9 cellular contexts compared by ENCODE assay signal in genomic region chr1:16648250-16648649, GRCh38. TPM values are rescaled to one million over a fixed set of nuclear protein-coding genes. Genes with fewer than 3 reads are reported as not detected.
A peak's percentile ranks its signal among the peaks of the same experiment; 100 is the strongest.
DNase-seq lines count a peak whose midpoint lies in the region; ATAC-seq, FAIRE-seq and TF ChIP-seq lines count a peak whose summit lies in the region.
"Not testable (repeated sequence)": the region's sequence is repeated elsewhere in the genome, so short reads cannot be mapped to it uniquely, and the experiment has no call there.
"Had no signal": no experiment of that assay in that cellular context is flagged by ENCODE, and none has a peak within 500 bp of the region (broad histone marks: within the 10 kb centered on the region; RNA-seq: fewer than 3 reads in every experiment).

No MANE protein-coding gene starts in this region.

- not testable (repeated sequence) for H3K27ac ChIP-seq in body of pancreas; heart left ventricle; HepG2 (ENCODE audit: extremely low read length, insufficient read depth, low read length); pancreas

- not testable (repeated sequence) for TF ChIP-seq EP300 in HepG2 (IDR thresholded peaks at IDR 0.05; ENCODE audit: low read depth in 2 of 2, low read length in 2 of 2); HepG2 (CRISPR knock-in tag; IDR thresholded peaks at IDR 0.05; ENCODE audit: borderline replicate concordance)

- DNase-seq in H7; HepG2 (ENCODE audit: low spot score): not testable (repeated sequence)
- DNase-seq in activated CD8-positive, alpha-beta memory T cell treated with anti-CD3 and anti-CD28 coated beads for 24 hours, result peak; percentile 50
- peak in 3 of 4 donors; percentile 1 to 22 (median 5) for DNase-seq in body of pancreas
- peak in 4 of 5 donors; percentile 4 to 16 (median 11) for DNase-seq in heart left ventricle
- peak; percentile 16 to 80 (median 46) for DNase-seq in pancreas
- peak; percentile 23 for DNase-seq in stimulated activated CD8-positive, alpha-beta memory T cell treated with anti-CD3 and anti-CD28 coated beads, Interleukin-4, amount 100 ng/mL, for 48 hours

- H3K27me3 ChIP-seq in H7 (ENCODE audit: control insufficient read depth, insufficient read depth, low read length); body of pancreas; HepG2 (ENCODE audit: control insufficient read depth in 1 of 2, insufficient read depth in 2 of 2, low read length in 2 of 2); pancreas: not testable (repeated sequence)
- peaks cover 0 to 12% (median 2%) of the 10 kb centered on the region in 9 donors for H3K27me3 ChIP-seq in heart left ventricle

- H3K4me1 ChIP-seq in body of pancreas (peaks cover 17% of the 10 kb centered on the region), heart left ventricle (peaks cover 3 to 25% (median 16%) of the 10 kb centered on the region in 12 donors), HepG2 (ENCODE audit: insufficient read depth, low read length) (peaks cover 44% of the 10 kb centered on the region), pancreas (peaks cover 14 to 16% (median 16%) of the 10 kb centered on the region in 3 donors)

- BruUV-seq in HepG2 (replicated peaks; lab: Mats Ljungman, UMichigan), result not testable (repeated sequence)

- H3K79me2 ChIP-seq in HepG2 (ENCODE audit: insufficient read depth, low read length), result peaks cover 31% of the 10 kb centered on the region

- not testable (repeated sequence) for H3K36me3 ChIP-seq in H7 (replicated peaks; ENCODE audit: control insufficient read depth, insufficient read depth, low read length); body of pancreas (replicated peaks in 1 of 2; ENCODE audit: insufficient read depth in 1 of 2, low read depth in 2 of 2); heart left ventricle; HepG2 (replicated peaks in 1 of 2; ENCODE audit: control insufficient read depth in 1 of 2, insufficient read depth in 2 of 2, low read length in 2 of 2); pancreas

- not testable (repeated sequence) for H3K9me3 ChIP-seq in body of pancreas; heart left ventricle; HepG2 (ENCODE audit: low read length); pancreas

- not testable (repeated sequence) for FAIRE-seq in HepG2 (lab: Jason Lieb, UNC); pancreas (lab: Jason Lieb, UNC)

- intact Hi-C loops in body of pancreas (cut with DNase I); heart left ventricle (cut with DNase I); HepG2 (cut with micrococcal nuclease; ENCODE audit: unreplicated experiment); pancreas (cut with DNase I): not testable (repeated sequence)

- WGBS in body of pancreas, 2 donors, result 73% methylated on average over 14 of the region's 32 CpGs; no CpG with 5 or more reads in 1 of the 2 donors
- WGBS in heart left ventricle, 4 donors, result 13 to 30% (median 19%) methylated on average over 4 to 29 of the region's 32 CpGs
- WGBS in HepG2 (ENCODE audit: low lambda C conversion rate), result 98% methylated on average over 26 of the region's 32 CpGs
- 46 to 56% methylated on average over 1 to 28 of the region's 32 CpGs for WGBS in pancreas, 2 donors

- in situ Hi-C loops in HepG2 (cut with HindIII; ENCODE audit: extremely low pct_ligation_motif_present, low pct_unique_long_range_greater_than_20kb), result not testable (repeated sequence)

- H2AFZ ChIP-seq in HepG2 (ENCODE audit: low read length), result not testable (repeated sequence)

- TF ChIP-seq CTCF in body of pancreas (IDR thresholded peaks at IDR 0.05); heart left ventricle (IDR thresholded peaks at IDR 0.05); HepG2 (CRISPR knock-in tag; IDR thresholded peaks at IDR 0.05); pancreas (IDR thresholded peaks at IDR 0.05): not testable (repeated sequence)

- POLR2A ChIA-PET in HepG2 (lab: Yijun Ruan, JAX), result not testable (repeated sequence)

- TF ChIP-seq POLR2A in body of pancreas (IDR thresholded peaks at IDR 0.05); heart left ventricle (IDR thresholded peaks at IDR 0.05); HepG2 (IDR thresholded peaks at IDR 0.05; ENCODE audit: insufficient read depth in 1 of 2, low read depth in 2 of 2, low read length in 2 of 2): not testable (repeated sequence)

- H3K4me3 ChIP-seq in H7 (ENCODE audit: insufficient read depth, low read depth, low read length) (peak overlapping the region; percentile 14; the same call in 1 of the 2 replicates), heart left ventricle (peak overlapping the region in 1 of 12 donors; percentile 22), pancreas (peak overlapping the region in 3 of 4 donors; percentile 14 to 42 (median 35))
- H3K4me3 ChIP-seq in body of pancreas; HepG2 (replicated peaks in 1 of 3; ENCODE audit: insufficient read depth in 1 of 3, low read depth in 2 of 3, low read length in 3 of 3): not testable (repeated sequence)

- H3K4me2 ChIP-seq in HepG2 (ENCODE audit: low read depth, low read length), result not testable (repeated sequence)

- TF ChIP-seq RAD21 in HepG2 (CRISPR knock-in tag; IDR thresholded peaks at IDR 0.05), result not testable (repeated sequence)

- CTCF ChIA-PET in HepG2 (lab: Yijun Ruan, JAX; ENCODE audit: low intra/inter-chr PET ratio, low total read pairs), result not testable (repeated sequence)

- H4K20me1 ChIP-seq in HepG2 (ENCODE audit: insufficient read depth, low read length), result not testable (repeated sequence)

- not testable (repeated sequence) for H3K9ac ChIP-seq in HepG2 (ENCODE audit: insufficient read depth, low read depth, low read length)

- not testable (repeated sequence) for ATAC-seq in body of pancreas, heart left ventricle, HepG2, pancreas

RNA-seq across cellular contexts. Expression of gene RNU1-3, which starts 18.5 kb away (rescaled TPM):
- total RNA-seq in H7 (2014; rRNA removed; shearing (Covaris generic)), result under 0.01 TPM in 2 replicates
- total RNA-seq in body of pancreas (over 10,000 TPM in 1 of 2 donors, under 1 TPM in 1; under 0.01 to 15,479 TPM), heart left ventricle (1,000 to 10,000 TPM in 6 of 9 donors, 100 to 1,000 TPM in 1, not detected in 2; 364 to 3,776 (median 2,470) TPM), HepG2 (2016; rRNA removed; fragmentation: Illumina TruSeq; extraction: Trizol) (859 and 11,018 TPM in 2 replicates), pancreas (1,000 to 10,000 TPM in 4 of 6 donors, 100 to 1,000 TPM in 2; 687 to 5,169 (median 2,340) TPM)
- polyA plus RNA-seq in heart left ventricle (not detected), HepG2 (2011; rRNA removed) (under 0.01 TPM in 2 replicates), pancreas (not detected)
- total RNA-seq in HepG2 (2016; cell fraction: cytosol; rRNA removed; fragmentation: Illumina TruSeq; extraction: Trizol; ENCODE audit: low read depth), result 16,281 and 17,236 TPM in 2 replicates
- total RNA-seq in HepG2 (2016; cell fraction: insoluble cytoplasmic fraction; rRNA removed; fragmentation: Illumina TruSeq; extraction: Trizol), result 1,309 and 10,613 TPM in 2 replicates
- 2,848 and 3,475 TPM in 2 replicates for total RNA-seq in HepG2 (2016; cell fraction: membrane; rRNA removed; fragmentation: Illumina TruSeq; extraction: Trizol)
- 52,466 and 64,417 TPM in 2 replicates for total RNA-seq in HepG2 (2016; cell fraction: nucleus; rRNA removed; fragmentation: Illumina TruSeq; extraction: Trizol)
- polyA plus RNA-seq in HepG2 (2011; cell fraction: cytosol; rRNA removed), result under 0.01 TPM in 2 replicates
- under 0.01 TPM in 2 replicates for polyA plus RNA-seq in HepG2 (2011; cell fraction: nucleus; rRNA removed)
- polyA plus RNA-seq in HepG2 (2012), result 59.2 and 78.2 TPM in 2 replicates
- 27.3 and 44.4 TPM in 2 replicates for polyA plus RNA-seq in HepG2 (2016; cell fraction: cytosol; fragmentation: Illumina TruSeq; extraction: Trizol; ENCODE audit: low read depth)
- not detected in 2 replicates for polyA plus RNA-seq in HepG2 (2016; cell fraction: insoluble cytoplasmic fraction; fragmentation: Illumina TruSeq; extraction: Trizol; ENCODE audit: low read depth)
- polyA plus RNA-seq in HepG2 (2016; cell fraction: membrane; fragmentation: Illumina TruSeq; extraction: Trizol; ENCODE audit: low read depth), result not detected in 2 replicates
- polyA plus RNA-seq in HepG2 (2016; cell fraction: nucleus; fragmentation: Illumina TruSeq; extraction: Trizol; ENCODE audit: insufficient read depth, low read depth), result 32.8 TPM in 1 of 2 replicates, not detected in the other
- 12,820 and 15,604 TPM in 2 replicates for polyA minus RNA-seq in HepG2 (2011; rRNA and poly(A)+ RNA removed; ENCODE audit: low replicate concordance)
- polyA minus RNA-seq in HepG2 (2011; cell fraction: cytosol; rRNA and poly(A)+ RNA removed), result 90,102 and 105,040 TPM in 2 replicates
- polyA minus RNA-seq in HepG2 (2011; cell fraction: nucleus; rRNA and poly(A)+ RNA removed), result 42,574 and 58,030 TPM in 2 replicates
- total RNA-seq: myocyte had no signal
- polyA plus RNA-seq: adipose tissue had no signal

RNA-seq across cellular contexts. Expression of gene NBPF1, which starts 34.9 kb away (rescaled TPM):
- total RNA-seq in H7 (2014; rRNA removed; shearing (Covaris generic)), result 6.8 and 14.4 TPM in 2 replicates
- total RNA-seq in body of pancreas, result 10 to 100 TPM; 22.3 to 41.5 TPM
- 10 to 100 TPM in 8 of 9 donors, 1 to 10 TPM in 1; 4.7 to 18.2 (median 14.3) TPM for total RNA-seq in heart left ventricle
- 1 to 10 TPM; 4.4 to 4.8 TPM for polyA plus RNA-seq in heart left ventricle
- total RNA-seq in HepG2 (2016; rRNA removed; fragmentation: Illumina TruSeq; extraction: Trizol), result 35.6 and 36.2 TPM in 2 replicates
- total RNA-seq in HepG2 (2016; cell fraction: cytosol; rRNA removed; fragmentation: Illumina TruSeq; extraction: Trizol; ENCODE audit: low read depth), result 2.8 and 3.7 TPM in 2 replicates
- 33.6 and 35.9 TPM in 2 replicates for total RNA-seq in HepG2 (2016; cell fraction: insoluble cytoplasmic fraction; rRNA removed; fragmentation: Illumina TruSeq; extraction: Trizol)
- total RNA-seq in HepG2 (2016; cell fraction: membrane; rRNA removed; fragmentation: Illumina TruSeq; extraction: Trizol), result 12.7 and 15.7 TPM in 2 replicates
- total RNA-seq in HepG2 (2016; cell fraction: nucleus; rRNA removed; fragmentation: Illumina TruSeq; extraction: Trizol), result 43.1 and 51.6 TPM in 2 replicates
- polyA plus RNA-seq in HepG2 (2011; rRNA removed), result 30.3 and 38.8 TPM in 2 replicates
- 13.9 and 24.8 TPM in 2 replicates for polyA plus RNA-seq in HepG2 (2011; cell fraction: cytosol; rRNA removed)
- polyA plus RNA-seq in HepG2 (2011; cell fraction: nucleus; rRNA removed), result 44.1 and 66.8 TPM in 2 replicates
- polyA plus RNA-seq in HepG2 (2012), result 24.2 and 34.4 TPM in 2 replicates
- polyA plus RNA-seq in HepG2 (2016; cell fraction: cytosol; fragmentation: Illumina TruSeq; extraction: Trizol; ENCODE audit: low read depth), result 3.5 and 3.8 TPM in 2 replicates
- 24.0 and 26.6 TPM in 2 replicates for polyA plus RNA-seq in HepG2 (2016; cell fraction: insoluble cytoplasmic fraction; fragmentation: Illumina TruSeq; extraction: Trizol; ENCODE audit: low read depth)
- polyA plus RNA-seq in HepG2 (2016; cell fraction: membrane; fragmentation: Illumina TruSeq; extraction: Trizol; ENCODE audit: low read depth), result 12.4 and 14.6 TPM in 2 replicates
- 54.4 and 54.5 TPM in 2 replicates for polyA plus RNA-seq in HepG2 (2016; cell fraction: nucleus; fragmentation: Illumina TruSeq; extraction: Trizol; ENCODE audit: insufficient read depth, low read depth)
- polyA minus RNA-seq in HepG2 (2011; rRNA and poly(A)+ RNA removed; ENCODE audit: low replicate concordance), result 29.8 and 35.9 TPM in 2 replicates
- polyA minus RNA-seq in HepG2 (2011; cell fraction: cytosol; rRNA and poly(A)+ RNA removed), result 20.5 and 26.0 TPM in 2 replicates
- 98.8 and 162 TPM in 2 replicates for polyA minus RNA-seq in HepG2 (2011; cell fraction: nucleus; rRNA and poly(A)+ RNA removed)
- 10 to 100 TPM; 12.4 to 32.2 (median 14.3) TPM for total RNA-seq in pancreas
- polyA plus RNA-seq in pancreas, result 1 to 10 TPM; 4.0 to 5.8 TPM
